25 cellular contexts compared by ENCODE assay signal in genomic region chr11:122313581-122313980, GRCh38.
"Had no signal": no experiment of that assay in that cellular context is flagged by ENCODE, and none has a peak within 500 bp of the region (broad histone marks: within the 10 kb centered on the region; RNA-seq: fewer than 3 reads in every experiment).

No MANE protein-coding gene starts in this region.

- H3K9me3 ChIP-seq: colonic mucosa, esophagus muscularis mucosa, testis, tibial artery, upper lobe of left lung had no signal

- H3K4me1 ChIP-seq: colonic mucosa, neural progenitor cell, parathyroid adenoma, testis, upper lobe of left lung had no signal

- H3K79me2 ChIP-seq: parathyroid adenoma had no signal

- ATAC-seq: left lobe of liver; naive thymus-derived CD4-positive, alpha-beta T cell; sciatic nerve; stimulated activated memory B cell treated with anti-CD40 and anti-IgM and Interleukin-4, amounts not matched to agents 10 μg/mL and 1 μg/mL and 100 μg/mL, for 72 hours; stimulated activated naive CD8-positive, alpha-beta T cell treated with anti-CD3 and anti-CD28 coated beads, Interleukin-15, Interleukin-2, amounts not matched to agents 100 U/mL and 50 U/mL, for 24 hours had no signal

- H3K9ac ChIP-seq: neural progenitor cell, parathyroid adenoma had no signal

- H3K27ac ChIP-seq: colonic mucosa, esophagus muscularis mucosa, neural progenitor cell, parathyroid adenoma, testis, tibial artery, upper lobe of left lung had no signal

- H3K36me3 ChIP-seq: colonic mucosa, esophagus muscularis mucosa, neural progenitor cell, tibial artery, upper lobe of left lung had no signal

- H3K4me2 ChIP-seq: neural progenitor cell had no signal

- H2AFZ ChIP-seq: neural progenitor cell, parathyroid adenoma had no signal

- H3K27me3 ChIP-seq: colonic mucosa, esophagus muscularis mucosa, testis, tibial artery, upper lobe of left lung had no signal

- FAIRE-seq: keratinocyte, urothelium cell line had no signal

- DNase-seq: colonic mucosa; effector CD8-positive, alpha-beta T cell; endodermal cell; foreskin melanocyte; hypothalamus; immature natural killer cell; mammary epithelial cell; mesendoderm; midbrain; naive thymus-derived CD4-positive, alpha-beta T cell; stimulated activated CD4-positive, alpha-beta T cell treated with anti-CD3 and anti-CD28 coated beads, Interleukin-2, amount 100 ng/mL, for 24 hours; stimulated activated CD4-positive, alpha-beta T cell treated with anti-CD3 and anti-CD28 coated beads, Interleukin-4, amount 100 ng/mL, for 24 hours; stimulated activated naive CD8-positive, alpha-beta T cell treated with anti-CD3 and anti-CD28 coated beads, Interleukin-15, Interleukin-2, amounts not matched to agents 100 U/mL and 50 U/mL, for 24 hours; substantia nigra; testis; tibial artery; upper lobe of left lung had no signal

- H3K4me3 ChIP-seq: colonic mucosa, esophagus muscularis mucosa, neural progenitor cell, testis, tibial artery, upper lobe of left lung had no signal
